ENCODE assay signal across 35 cellular contexts in the genomic region with DNA sequence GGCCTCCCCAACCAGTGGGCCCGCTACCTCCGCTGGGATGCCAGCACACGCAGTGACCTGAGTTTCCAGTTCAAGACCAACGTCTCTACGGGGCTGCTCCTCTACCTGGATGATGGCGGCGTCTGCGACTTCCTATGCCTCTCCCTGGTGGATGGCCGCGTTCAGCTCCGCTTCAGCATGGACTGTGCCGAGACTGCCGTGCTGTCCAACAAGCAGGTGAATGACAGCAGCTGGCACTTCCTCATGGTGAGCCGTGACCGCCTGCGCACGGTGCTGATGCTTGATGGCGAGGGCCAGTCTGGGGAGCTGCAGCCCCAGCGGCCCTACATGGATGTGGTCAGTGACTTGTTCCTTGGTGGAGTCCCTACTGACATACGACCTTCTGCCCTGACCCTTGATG.
"Had no signal": no experiment of that assay in that cellular context is flagged by ENCODE, and none has a peak within 500 bp of the region (broad histone marks: within the 10 kb centered on the region; RNA-seq: fewer than 3 reads in every experiment).

No MANE protein-coding gene starts in this region.

- H3K27me3 ChIP-seq: MG63 had no signal

- H3K36me3 ChIP-seq: MG63 had no signal

- DNase-seq: Karpas-422, Kasumi-1, MG63, MM.1S, MV-4-11, NCI-H1048, NCI-H1092, NCI-H1092 treated with DMSO at 0.1 percent for 48 hours, NCI-H1105, NCI-H1105 treated with DMSO at 0.1 percent for 48 hours, NCI-H1417, NCI-H1417 treated with DMSO at 0.1 percent for 48 hours, NCI-H1436, NCI-H1436 treated with DMSO at 0.1 percent for 48 hours, NCI-H146, NCI-H1694, NCI-H1694 treated with DMSO at 0.1 percent for 48 hours, NCI-H187, NCI-H187 treated with DMSO at 0.1 percent for 48 hours, NCI-H1930, NCI-H2029, NCI-H2029 treated with DMSO at 0.1 percent for 48 hours, NCI-H2081, NCI-H2081 treated with DMSO at 0.1 percent for 48 hours, NCI-H2107, NCI-H2171, NCI-H2171 treated with DMSO at 0.1 percent for 48 hours, NCI-H2227 treated with DMSO at 0.1 percent for 48 hours, NCI-H226, NCI-H345, NCI-H446, NCI-H446 treated with DMSO at 0.1 percent for 48 hours, NCI-H510A, NCI-H510A treated with DMSO at 0.1 percent for 48 hours, NCI-H524 had no signal

- H3K9me3 ChIP-seq: MG63 had no signal

- H3K4me3 ChIP-seq: MG63 had no signal
